In genomic region chr11:72511393-72512047, GRCh38 we compare ENCODE assay signal across 17 cellular contexts.
"Had no signal": no experiment of that assay in that cellular context is flagged by ENCODE, and none has a peak within 500 bp of the region (broad histone marks: within the 10 kb centered on the region; RNA-seq: fewer than 3 reads in every experiment).

No MANE protein-coding gene starts in this region.

- H3K27ac ChIP-seq: adrenal gland, hepatocyte, pancreas, stomach, thoracic aorta, WERI-Rb-1 had no signal

- H3K4me1 ChIP-seq: adrenal gland, pancreas, stomach had no signal

- H3K4me3 Mint-ChIP-seq: activated CD8-positive, alpha-beta T cell treated with anti-CD3 and anti-CD28 coated beads, Interleukin-2, amount 10 ng/mL, durations not matched to agents 7 days and 5 days; activated naive CD4-positive, alpha-beta T cell treated with anti-CD3 and anti-CD28 coated beads for 36 hours; brain; naive B cell had no signal

- H3K27ac Mint-ChIP-seq: activated CD8-positive, alpha-beta T cell treated with anti-CD3 and anti-CD28 coated beads, Interleukin-2, amount 10 ng/mL, durations not matched to agents 7 days and 5 days; activated naive CD4-positive, alpha-beta T cell treated with anti-CD3 and anti-CD28 coated beads for 36 hours; brain had no signal

- H3K4me2 ChIP-seq: hepatocyte had no signal

- H3K4me3 ChIP-seq: adrenal gland, hepatocyte, pancreas, stomach, thoracic aorta had no signal

- H2AFZ ChIP-seq: hepatocyte had no signal

- ATAC-seq: activated CD8-positive, alpha-beta T cell treated with anti-CD3 and anti-CD28 coated beads, Interleukin-2, amount 10 ng/mL, durations not matched to agents 7 days and 5 days; pancreas had no signal

- FAIRE-seq: kidney, pancreas, small intestine had no signal

- H3K9me3 ChIP-seq: pancreas had no signal

- H3K36me3 ChIP-seq: adrenal gland, pancreas, stomach, thoracic aorta, WERI-Rb-1 had no signal

- H3K27me3 ChIP-seq: hepatocyte, pancreas, stomach had no signal

- H3K4me1 Mint-ChIP-seq: brain, naive B cell had no signal

- DNase-seq: activated CD4-positive, alpha-beta T cell treated with anti-CD3 and anti-CD28 coated beads for 48 hours; activated CD8-positive, alpha-beta memory T cell treated with anti-CD3 and anti-CD28 coated beads, Interleukin-2, amount 50 U/mL, for 48 hours; activated CD8-positive, alpha-beta T cell treated with anti-CD3 and anti-CD28 coated beads, Interleukin-2, amount 10 ng/mL, durations not matched to agents 7 days and 5 days; activated naive CD4-positive, alpha-beta T cell treated with anti-CD3 and anti-CD28 coated beads for 36 hours; adrenal gland; dermis blood vessel endothelial cell; kidney; midbrain; naive B cell; pancreas; small intestine; stomach; T-helper 9 cell; WERI-Rb-1 had no signal

- H3K79me2 ChIP-seq: hepatocyte had no signal
